Comparison of ENCODE assay signal across 10 cellular contexts in the genomic region with DNA sequence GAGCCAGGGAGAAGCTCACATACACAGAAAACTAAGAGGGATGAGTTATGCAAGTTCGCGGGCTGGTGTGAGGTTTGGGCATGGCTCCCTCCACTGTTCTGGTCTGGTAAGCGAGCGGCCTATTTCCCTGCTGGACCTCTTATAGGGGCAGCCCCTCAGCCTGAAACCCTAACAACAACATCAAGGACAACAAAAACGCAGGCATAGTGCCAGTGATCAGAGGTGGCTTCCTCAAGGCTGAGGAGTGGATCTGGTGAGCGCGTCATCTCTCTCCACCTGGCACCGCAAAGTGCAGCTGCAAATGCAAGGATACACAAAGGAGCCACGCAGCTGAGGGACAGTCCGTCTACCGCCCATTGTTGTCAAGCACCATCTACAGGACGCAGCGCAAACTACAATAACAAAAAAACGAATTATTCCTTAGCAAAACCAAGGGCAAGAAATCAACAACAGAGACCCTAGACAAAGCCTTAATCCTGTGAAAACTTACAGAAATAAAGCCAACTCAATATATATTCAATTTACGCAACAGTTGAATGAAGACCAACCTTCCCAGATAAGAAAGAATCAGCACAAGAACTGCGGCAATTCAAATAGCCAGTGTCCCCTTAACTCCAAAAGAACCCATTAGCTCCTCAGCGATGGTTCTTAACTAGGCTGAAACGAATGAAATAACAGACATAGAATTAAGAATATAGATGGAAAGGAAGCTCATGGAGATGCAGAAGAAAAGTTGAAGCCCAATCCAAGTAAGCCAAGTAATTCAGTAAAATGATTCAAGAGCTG. TPM values are rescaled to one million over a fixed set of nuclear protein-coding genes. Genes with fewer than 3 reads are reported as not detected.
DNase-seq lines count a peak whose midpoint lies in the region; ATAC-seq, FAIRE-seq and TF ChIP-seq lines count a peak whose summit lies in the region.
"Had no signal": no experiment of that assay in that cellular context is flagged by ENCODE, and none has a peak within 500 bp of the region (broad histone marks: within the 10 kb centered on the region; RNA-seq: fewer than 3 reads in every experiment).

No MANE protein-coding gene starts in this region.

- CTCF ChIA-PET in BJ (lab: Yijun Ruan, JAX): interaction anchor here (1.2 kb wide), 1 partner anchor 13 kb away, joined by 3 read pairs; no protein-coding TSS in a partner anchor
- CTCF ChIA-PET in activated naive CD4-positive, alpha-beta T cell treated with anti-CD3 and anti-CD28 coated beads, Interleukin-2, amount 10 ng/mL, durations not matched to agents 7 days and 5 days (lab: Charles Lee): no interaction called here

- H3K9me3 ChIP-seq in GM23248 (ENCODE audit: low read depth): no peaks in the 10 kb centered on the region
- H3K9me3 ChIP-seq in T-helper 17 cell (ENCODE audit: control insufficient read depth, low read length, poor library complexity, severe bottlenecking): no peaks in the 10 kb centered on the region

- DNase-seq in BJ (ENCODE audit: low read depth) (no peak), GM23248 (peak; percentile 1), NCI-H510A treated with DMSO at 0.1 percent for 48 hours (lab: John Stamatoyannopoulos, UW) (peak; percentile 31), foreskin keratinocyte (peak; percentile 8 to 26), T-helper 17 cell (no peak), GM19239 (ENCODE audit: insufficient read length, low spot score) (no peak)
- no peak for DNase-seq in activated naive CD4-positive, alpha-beta T cell treated with anti-CD3 and anti-CD28 coated beads, Interleukin-2, amount 10 ng/mL, durations not matched to agents 7 days and 5 days

- no peaks in the 10 kb centered on the region for H3F3A ChIP-seq in GM23248 (ENCODE audit: insufficient read depth)

- no peaks in the 10 kb centered on the region for H3K36me3 Mint-ChIP-seq in T-helper 17 cell (ENCODE audit: low read depth)
- no peaks in the 10 kb centered on the region for H3K36me3 Mint-ChIP-seq in activated naive CD4-positive, alpha-beta T cell treated with anti-CD3 and anti-CD28 coated beads, Interleukin-2, amount 10 ng/mL, durations not matched to agents 7 days and 5 days

- H3K9me2 ChIP-seq in GM23248 (ENCODE audit: insufficient read depth): no peaks in the 10 kb centered on the region

- no peak for FAIRE-seq in GM19239 (lab: Jason Lieb, UNC)

- H2AFZ ChIP-seq in GM23248: no peak overlapping the region

- H3K27me3 ChIP-seq in BJ (ENCODE audit: control insufficient read depth, insufficient read depth, low read length) (no peaks in the 10 kb centered on the region), GM23248 (replicated peaks; ENCODE audit: insufficient read depth) (no peaks in the 10 kb centered on the region), foreskin keratinocyte (no peaks in the 10 kb centered on the region)

- H3K27ac Mint-ChIP-seq in T-helper 17 cell: no peak overlapping the region
- no peak overlapping the region for H3K27ac Mint-ChIP-seq in activated naive CD4-positive, alpha-beta T cell treated with anti-CD3 and anti-CD28 coated beads, Interleukin-2, amount 10 ng/mL, durations not matched to agents 7 days and 5 days

- H3K79me2 ChIP-seq in GM23248 (ENCODE audit: insufficient read depth): no peaks in the 10 kb centered on the region

- in situ Hi-C loops in GM23248 (cut with MboI): no loop called here

- ATAC-seq in foreskin keratinocyte (peak; percentile 93), HG02970 (IDR thresholded peaks at IDR 0.05; ENCODE audit: low FRiP score, unreplicated experiment) (no peak), T-helper 17 cell (no peak)

- 38 to 41% methylated on average over 18 of the region's 18 CpGs for WGBS in GM23248 (ENCODE audit: low coverage in 1 of 2, low lambda C conversion rate in 2 of 2, missing lambda C conversion rate in 2 of 2), 2 experiments

- H3K4me3 Mint-ChIP-seq in T-helper 17 cell: no peak overlapping the region
- H3K4me3 Mint-ChIP-seq in activated naive CD4-positive, alpha-beta T cell treated with anti-CD3 and anti-CD28 coated beads, Interleukin-2, amount 10 ng/mL, durations not matched to agents 7 days and 5 days: no peak overlapping the region

- POLR2A ChIA-PET in BJ (lab: Charles Lee): interaction anchor here (0.6 to 0.7 kb wide), 2 partner anchors 19 to 104 kb away, joined by 3 to 4 read pairs; partner anchors contain the start of gene DEFB112

- H3K27ac ChIP-seq in GM23248 (no peak overlapping the region), foreskin keratinocyte (no peak overlapping the region)

- H3K4me3 ChIP-seq in BJ (ENCODE audit: low read depth, low read length) (no peak overlapping the region), GM23248 (no peak overlapping the region)
- H3K4me3 ChIP-seq: lung had no signal

- H3K9ac ChIP-seq in GM23248: no peak overlapping the region

- H3K36me3 ChIP-seq in BJ (ENCODE audit: control insufficient read depth, insufficient read depth, low read length) (no peaks in the 10 kb centered on the region), GM23248 (ENCODE audit: low read depth) (no peaks in the 10 kb centered on the region)

- peaks cover 5% of the 10 kb centered on the region for H3K9me3 Mint-ChIP-seq in activated naive CD4-positive, alpha-beta T cell treated with anti-CD3 and anti-CD28 coated beads, Interleukin-2, amount 10 ng/mL, durations not matched to agents 7 days and 5 days

- no peaks in the 10 kb centered on the region for H3K27me3 Mint-ChIP-seq in T-helper 17 cell
- no peaks in the 10 kb centered on the region for H3K27me3 Mint-ChIP-seq in activated naive CD4-positive, alpha-beta T cell treated with anti-CD3 and anti-CD28 coated beads, Interleukin-2, amount 10 ng/mL, durations not matched to agents 7 days and 5 days

- no peaks in the 10 kb centered on the region for H3K4me1 Mint-ChIP-seq in T-helper 17 cell
- no peaks in the 10 kb centered on the region for H3K4me1 Mint-ChIP-seq in activated naive CD4-positive, alpha-beta T cell treated with anti-CD3 and anti-CD28 coated beads, Interleukin-2, amount 10 ng/mL, durations not matched to agents 7 days and 5 days

- no peak overlapping the region for H3K4me2 ChIP-seq in GM23248 (ENCODE audit: unreplicated experiment)

- TF ChIP-seq CTCF in BJ (IDR thresholded peaks at IDR 0.05; ENCODE audit: insufficient read depth, low read depth, low read length) (0 out of 2 replicates have a peak, but pooled peaks have one; percentile 17), foreskin keratinocyte (conservative IDR thresholded peaks at IDR 0.05) (peak; percentile 67)

- H3K4me1 ChIP-seq in GM23248 (ENCODE audit: insufficient read depth) (no peaks in the 10 kb centered on the region), foreskin keratinocyte (no peaks in the 10 kb centered on the region)

- H4K20me1 ChIP-seq in GM23248 (ENCODE audit: insufficient read depth): no peaks in the 10 kb centered on the region

RNA-seq across cellular contexts. Expression of gene DEFB110, which starts 9.2 kb away (rescaled TPM):
- polyA plus RNA-seq in BJ (2011; rRNA removed) (not detected in 2 replicates), GM23248 (2016; fragmentation: Nextera tagmentation; extraction: Ambion mirVana) (not detected in 2 replicates), foreskin keratinocyte (not detected in 2 replicates)
- polyA minus RNA-seq in BJ (2011; rRNA and poly(A)+ RNA removed): not detected in 2 replicates
- not detected in 2 replicates for total RNA-seq in GM23248 (2014; rRNA removed; shearing (Covaris generic))
- total RNA-seq in foreskin keratinocyte (not detected in 2 replicates), T-helper 17 cell (not detected)
- total RNA-seq: lung, subcutaneous adipose tissue had no signal
- polyA plus RNA-seq: lung had no signal

RNA-seq across cellular contexts. Expression of gene DEFB112, which starts 18.8 kb away (rescaled TPM):
- not detected in 2 replicates for polyA plus RNA-seq in BJ (2011; rRNA removed)
- polyA minus RNA-seq in BJ (2011; rRNA and poly(A)+ RNA removed): not detected in 2 replicates
- total RNA-seq in GM23248 (2014; rRNA removed; shearing (Covaris generic)): not detected in 2 replicates
- polyA plus RNA-seq in GM23248 (2016; fragmentation: Nextera tagmentation; extraction: Ambion mirVana): not detected in 2 replicates
- not detected in 2 replicates for total RNA-seq in foreskin keratinocyte
- polyA plus RNA-seq in foreskin keratinocyte: not detected in 2 replicates
- not detected for total RNA-seq in T-helper 17 cell
- total RNA-seq: lung, subcutaneous adipose tissue had no signal
- polyA plus RNA-seq: lung had no signal

Comparison
In these comparisons a context has a peak if more than half of its experiments do, and no peak if none do; other contexts are left out.
1. DNase-seq: peak in GM23248 (single experiment), NCI-H510A treated with DMSO at 0.1 percent for 48 hours (single experiment) and foreskin keratinocyte (2 of 2); none in BJ (single experiment), T-helper 17 cell (0 of 3), activated naive CD4-positive, alpha-beta T cell treated with anti-CD3 and anti-CD28 coated beads, Interleukin-2, amount 10 ng/mL, durations not matched to agents 7 days and 5 days (single experiment) and GM19239 (single experiment).